12 cellular contexts compared by ENCODE assay signal in genomic region chr14:100871234-100872186, GRCh38. TPM values are rescaled to one million over a fixed set of nuclear protein-coding genes. Genes with fewer than 3 reads are reported as not detected.
DNase-seq lines count a peak whose midpoint lies in the region; ATAC-seq and TF ChIP-seq lines count a peak whose summit lies in the region.
"Had no signal": no experiment of that assay in that cellular context is flagged by ENCODE, and none has a peak within 500 bp of the region (broad histone marks: within the 10 kb centered on the region; RNA-seq: fewer than 3 reads in every experiment).

No MANE protein-coding gene starts in this region.

- no peaks in the 10 kb centered on the region for H3K9me3 Mint-ChIP-seq in activated CD4-positive, alpha-beta T cell treated with anti-CD3 and anti-CD28 coated beads for 36 hours (ENCODE audit: low read depth)
- H3K9me3 Mint-ChIP-seq in activated CD4-positive, alpha-beta T cell treated with anti-CD3 and anti-CD28 coated beads, Interleukin-2, amount 10 ng/mL, durations not matched to agents 7 days and 5 days, result no peaks in the 10 kb centered on the region
- peaks cover 4% of the 10 kb centered on the region for H3K9me3 Mint-ChIP-seq in progenitor cell of endocrine pancreas (ENCODE audit: low read depth)

- CTCF ChIA-PET in activated CD4-positive, alpha-beta T cell treated with anti-CD3 and anti-CD28 coated beads for 36 hours (lab: Charles Lee), result no interaction called here
- CTCF ChIA-PET in activated CD4-positive, alpha-beta T cell treated with anti-CD3 and anti-CD28 coated beads, Interleukin-2, amount 10 ng/mL, durations not matched to agents 7 days and 5 days (lab: Charles Lee), result interaction anchor here (1.3 kb wide), 1 partner anchor 15 kb away, joined by 3 read pairs; no protein-coding TSS in a partner anchor

- H3K36me3 Mint-ChIP-seq in activated CD4-positive, alpha-beta T cell treated with anti-CD3 and anti-CD28 coated beads for 36 hours (ENCODE audit: low read depth), result no peaks in the 10 kb centered on the region
- H3K36me3 Mint-ChIP-seq in activated CD4-positive, alpha-beta T cell treated with anti-CD3 and anti-CD28 coated beads, Interleukin-2, amount 10 ng/mL, durations not matched to agents 7 days and 5 days (ENCODE audit: low read depth), result no peaks in the 10 kb centered on the region
- peaks cover 2% of the 10 kb centered on the region for H3K36me3 Mint-ChIP-seq in progenitor cell of endocrine pancreas (ENCODE audit: insufficient read depth)
- H3K36me3 Mint-ChIP-seq: naive B cell had no signal

- H3K27ac Mint-ChIP-seq in activated CD4-positive, alpha-beta T cell treated with anti-CD3 and anti-CD28 coated beads for 36 hours, result no peak overlapping the region
- no peak overlapping the region for H3K27ac Mint-ChIP-seq in activated CD4-positive, alpha-beta T cell treated with anti-CD3 and anti-CD28 coated beads, Interleukin-2, amount 10 ng/mL, durations not matched to agents 7 days and 5 days
- H3K27ac Mint-ChIP-seq in progenitor cell of endocrine pancreas, result peak overlapping the region; percentile 53

- peaks cover 11% of the 10 kb centered on the region for H3K4me1 Mint-ChIP-seq in activated CD4-positive, alpha-beta T cell treated with anti-CD3 and anti-CD28 coated beads for 36 hours
- H3K4me1 Mint-ChIP-seq in activated CD4-positive, alpha-beta T cell treated with anti-CD3 and anti-CD28 coated beads, Interleukin-2, amount 10 ng/mL, durations not matched to agents 7 days and 5 days, result no peaks in the 10 kb centered on the region
- no peaks in the 10 kb centered on the region for H3K4me1 Mint-ChIP-seq in progenitor cell of endocrine pancreas (ENCODE audit: low read depth)

- no peak for TF ChIP-seq CTCF in progenitor cell of endocrine pancreas (IDR thresholded peaks at IDR 0.05; ENCODE audit: unreplicated experiment)

- in situ Hi-C loops in KBM-7 (cut with MboI; ENCODE audit: low pct_unique_long_range_greater_than_20kb, low sequenced_read_pairs), result no loop called here

- peak; percentile 74 for ATAC-seq in activated CD4-positive, alpha-beta T cell treated with anti-CD3 and anti-CD28 coated beads for 36 hours

- H3K27me3 Mint-ChIP-seq in activated CD4-positive, alpha-beta T cell treated with anti-CD3 and anti-CD28 coated beads for 36 hours, result peaks cover 3% of the 10 kb centered on the region
- no peaks in the 10 kb centered on the region for H3K27me3 Mint-ChIP-seq in activated CD4-positive, alpha-beta T cell treated with anti-CD3 and anti-CD28 coated beads, Interleukin-2, amount 10 ng/mL, durations not matched to agents 7 days and 5 days
- H3K27me3 Mint-ChIP-seq in progenitor cell of endocrine pancreas, result no peaks in the 10 kb centered on the region
- H3K27me3 Mint-ChIP-seq: naive B cell had no signal

- H3K4me3 Mint-ChIP-seq in activated CD4-positive, alpha-beta T cell treated with anti-CD3 and anti-CD28 coated beads for 36 hours, result no peak overlapping the region
- H3K4me3 Mint-ChIP-seq in activated CD4-positive, alpha-beta T cell treated with anti-CD3 and anti-CD28 coated beads, Interleukin-2, amount 10 ng/mL, durations not matched to agents 7 days and 5 days, result no peak overlapping the region
- H3K4me3 Mint-ChIP-seq in progenitor cell of endocrine pancreas (ENCODE audit: low read depth), result no peak overlapping the region

- DNase-seq in activated CD4-positive, alpha-beta T cell treated with anti-CD3 and anti-CD28 coated beads for 36 hours, result peak; percentile 34
- no peak for DNase-seq in activated CD4-positive, alpha-beta T cell treated with anti-CD3 and anti-CD28 coated beads, Interleukin-2, amount 10 ng/mL, durations not matched to agents 7 days and 5 days
- DNase-seq in KBM-7 (peak; percentile 59), dermis microvascular lymphatic vessel endothelial cell (ENCODE audit: low read depth in 2 of 2) (peak; percentile 1 to 53), progenitor cell of endocrine pancreas (ENCODE audit: low spot score, unreplicated experiment) (no peak), NCI-H446 (lab: John Stamatoyannopoulos, UW) (no peak), SHP77 treated with DMSO at 0.1 percent for 48 hours (lab: John Stamatoyannopoulos, UW) (no peak), T-helper 1 cell (no peak)
- DNase-seq: activated CD4-positive, alpha-beta T cell treated with anti-CD3 and anti-CD28 coated beads, Interleukin-2, amount 50 U/mL, for 48 hours; naive B cell; NCI-H1436 treated with DMSO at 0.1 percent for 48 hours had no signal

- intact Hi-C loops in activated CD4-positive, alpha-beta T cell treated with anti-CD3 and anti-CD28 coated beads for 36 hours (cut with DNase I, micrococcal nuclease), result no loop called here

- POLR2A ChIA-PET in activated CD4-positive, alpha-beta T cell treated with anti-CD3 and anti-CD28 coated beads for 36 hours (lab: Charles Lee), result interaction anchor here (0.7 kb wide), 1 partner anchor 9 kb away, joined by 3 read pairs; no protein-coding TSS in a partner anchor
- POLR2A ChIA-PET in activated CD4-positive, alpha-beta T cell treated with anti-CD3 and anti-CD28 coated beads, Interleukin-2, amount 10 ng/mL, durations not matched to agents 7 days and 5 days (lab: Charles Lee), result no interaction called here

RNA-seq across cellular contexts. Expression of gene RTL1, which starts 32.0 kb away (rescaled TPM):
- total RNA-seq in activated CD4-positive, alpha-beta T cell treated with anti-CD3 and anti-CD28 coated beads for 36 hours, result not detected
- not detected for total RNA-seq in activated CD4-positive, alpha-beta T cell treated with anti-CD3 and anti-CD28 coated beads, Interleukin-2, amount 10 ng/mL, durations not matched to agents 7 days and 5 days
- total RNA-seq in dermis microvascular lymphatic vessel endothelial cell, result not detected in 2 replicates
- 159 and 161 TPM in 2 replicates for total RNA-seq in progenitor cell of endocrine pancreas
- total RNA-seq: Peyer's patch had no signal

RNA-seq across cellular contexts. Expression of gene MEG3, which starts 45.6 kb away (rescaled TPM):
- not detected for total RNA-seq in activated CD4-positive, alpha-beta T cell treated with anti-CD3 and anti-CD28 coated beads for 36 hours
- not detected for total RNA-seq in activated CD4-positive, alpha-beta T cell treated with anti-CD3 and anti-CD28 coated beads, Interleukin-2, amount 10 ng/mL, durations not matched to agents 7 days and 5 days
- 1.2 and 10.1 TPM in 2 replicates for total RNA-seq in dermis microvascular lymphatic vessel endothelial cell
- total RNA-seq in progenitor cell of endocrine pancreas, result 31.0 and 32.3 TPM in 2 replicates

Comparison
In these comparisons a context has a peak if more than half of its experiments do, and no peak if none do; other contexts are left out.
1. DNase-seq: peak in activated CD4-positive, alpha-beta T cell treated with anti-CD3 and anti-CD28 coated beads for 36 hours (single experiment), KBM-7 (single experiment) and dermis microvascular lymphatic vessel endothelial cell (2 of 2); none in activated CD4-positive, alpha-beta T cell treated with anti-CD3 and anti-CD28 coated beads, Interleukin-2, amount 10 ng/mL, durations not matched to agents 7 days and 5 days (single experiment), progenitor cell of endocrine pancreas (single experiment), NCI-H446 (0 of 2), SHP77 treated with DMSO at 0.1 percent for 48 hours (single experiment) and T-helper 1 cell (0 of 5).
2. RNA of gene RTL1, which starts 32.0 kb away (total RNA-seq): 159 to 161 TPM in progenitor cell of endocrine pancreas; not detected in activated CD4-positive, alpha-beta T cell treated with anti-CD3 and anti-CD28 coated beads for 36 hours, not detected in activated CD4-positive, alpha-beta T cell treated with anti-CD3 and anti-CD28 coated beads, Interleukin-2, amount 10 ng/mL, durations not matched to agents 7 days and 5 days and not detected in dermis microvascular lymphatic vessel endothelial cell; every median in the first group is over 100 times any median in the second.